17 cellular contexts compared by ENCODE assay signal in genomic region chr5:177590406-177590805, GRCh38. TPM values are rescaled to one million over a fixed set of nuclear protein-coding genes. Genes with fewer than 3 reads are reported as not detected.
DNase-seq lines count a peak whose midpoint lies in the region; TF ChIP-seq lines count a peak whose summit lies in the region.
"Had no signal": no experiment of that assay in that cellular context is flagged by ENCODE, and none has a peak within 500 bp of the region (broad histone marks: within the 10 kb centered on the region; RNA-seq: fewer than 3 reads in every experiment).

No MANE protein-coding gene starts in this region.

- DNase-seq in activated naive CD4-positive, alpha-beta T cell treated with anti-CD3 and anti-CD28 coated beads for 36 hours = no peak
- DNase-seq in type B pancreatic cell (ENCODE audit: extremely low spot score, unreplicated experiment) (no peak), H7 (no peak), osteocyte (ENCODE audit: extremely low spot score, unreplicated experiment) (no peak), NOMO-1 (lab: John Stamatoyannopoulos, UW; ENCODE audit: unreplicated experiment in 2 of 2) (no peak)
- DNase-seq: BE2C; Caco-2; CD4-positive, alpha-beta memory T cell; DMS153; DND-41; GOT3; HCEC 1CT had no signal

- no peak overlapping the region for H3K4me3 Mint-ChIP-seq in activated naive CD4-positive, alpha-beta T cell treated with anti-CD3 and anti-CD28 coated beads, Interleukin-2, amount 50 U/mL, for 24 hours
- H3K4me3 Mint-ChIP-seq in activated naive CD4-positive, alpha-beta T cell treated with anti-CD3 and anti-CD28 coated beads for 36 hours = no peak overlapping the region
- H3K4me3 Mint-ChIP-seq in IgD-negative memory B cell (peak overlapping the region in 1 of 4 donors; percentile 10), nephron (peak overlapping the region in 2 of 3 experiments; percentile 39 to 60), type B pancreatic cell (no peak overlapping the region), osteocyte (ENCODE audit: unreplicated experiment) (no peak overlapping the region)

- H3K36me3 ChIP-seq in H7 (replicated peaks; ENCODE audit: control insufficient read depth, insufficient read depth, low read length) = peaks cover 21% of the 10 kb centered on the region

- intact Hi-C loops in activated naive CD4-positive, alpha-beta T cell treated with anti-CD3 and anti-CD28 coated beads for 36 hours (cut with micrococcal nuclease) = loop anchor here (10.0 kb wide), 2 partner anchors 564 to 1034 kb away; partner anchors contain the start of genes CLK4 and NHP2

- peaks cover 25% of the 10 kb centered on the region for H3K4me1 Mint-ChIP-seq in activated naive CD4-positive, alpha-beta T cell treated with anti-CD3 and anti-CD28 coated beads, Interleukin-2, amount 50 U/mL, for 24 hours
- peaks cover 32% of the 10 kb centered on the region for H3K4me1 Mint-ChIP-seq in activated naive CD4-positive, alpha-beta T cell treated with anti-CD3 and anti-CD28 coated beads for 36 hours (ENCODE audit: low read depth)
- H3K4me1 Mint-ChIP-seq in IgD-negative memory B cell = peaks cover 14 to 19% (median 15%) of the 10 kb centered on the region in 3 donors
- H3K4me1 Mint-ChIP-seq in nephron = peaks cover 24% of the 10 kb centered on the region
- H3K4me1 Mint-ChIP-seq in type B pancreatic cell (ENCODE audit: unreplicated experiment) = no peaks in the 10 kb centered on the region
- H3K4me1 Mint-ChIP-seq in osteocyte (ENCODE audit: unreplicated experiment) = peaks cover 17% of the 10 kb centered on the region

- no peak overlapping the region for H3K4me3 ChIP-seq in H7 (ENCODE audit: insufficient read depth, low read depth, low read length)
- H3K4me3 ChIP-seq: BLaER1 treated with 17β-estradiol and CSF1 and Interleukin-3, amounts not matched to agents 10 nM and 100 nM had no signal

- CTCF ChIA-PET in activated naive CD4-positive, alpha-beta T cell treated with anti-CD3 and anti-CD28 coated beads for 36 hours (lab: Charles Lee) = no interaction called here

- TF ChIP-seq CTCF in nephron (IDR thresholded peaks at IDR 0.05; ENCODE audit: unreplicated experiment in 3 of 3) (no peak), type B pancreatic cell (conservative IDR thresholded peaks at IDR 0.05) (no peak), osteocyte (IDR thresholded peaks at IDR 0.05) (no peak)

- peaks cover 8% of the 10 kb centered on the region for H3K36me3 Mint-ChIP-seq in activated naive CD4-positive, alpha-beta T cell treated with anti-CD3 and anti-CD28 coated beads, Interleukin-2, amount 50 U/mL, for 24 hours
- peaks cover 19% of the 10 kb centered on the region for H3K36me3 Mint-ChIP-seq in activated naive CD4-positive, alpha-beta T cell treated with anti-CD3 and anti-CD28 coated beads for 36 hours (ENCODE audit: low read depth)
- H3K36me3 Mint-ChIP-seq in IgD-negative memory B cell (peaks cover 1% of the 10 kb centered on the region), nephron (ENCODE audit: low read depth) (peaks cover 23% of the 10 kb centered on the region), type B pancreatic cell (peaks cover 7% of the 10 kb centered on the region), osteocyte (ENCODE audit: unreplicated experiment) (peaks cover 15% of the 10 kb centered on the region)

- H3K27ac Mint-ChIP-seq in activated naive CD4-positive, alpha-beta T cell treated with anti-CD3 and anti-CD28 coated beads, Interleukin-2, amount 50 U/mL, for 24 hours = peak overlapping the region; percentile 12
- no peak overlapping the region for H3K27ac Mint-ChIP-seq in activated naive CD4-positive, alpha-beta T cell treated with anti-CD3 and anti-CD28 coated beads for 36 hours
- H3K27ac Mint-ChIP-seq in IgD-negative memory B cell = peak overlapping the region in 2 of 3 donors; percentile 63 to 69
- H3K27ac Mint-ChIP-seq in nephron = no peak overlapping the region
- H3K27ac Mint-ChIP-seq in type B pancreatic cell = peak overlapping the region; percentile 32
- H3K27ac Mint-ChIP-seq in osteocyte (ENCODE audit: unreplicated experiment) = no peak overlapping the region
- H3K27ac Mint-ChIP-seq: CD4-positive, alpha-beta memory T cell had no signal

- H3K9me3 Mint-ChIP-seq in activated naive CD4-positive, alpha-beta T cell treated with anti-CD3 and anti-CD28 coated beads, Interleukin-2, amount 50 U/mL, for 24 hours = no peaks in the 10 kb centered on the region
- no peaks in the 10 kb centered on the region for H3K9me3 Mint-ChIP-seq in activated naive CD4-positive, alpha-beta T cell treated with anti-CD3 and anti-CD28 coated beads for 36 hours
- H3K9me3 Mint-ChIP-seq in IgD-negative memory B cell (no peaks in the 10 kb centered on the region), nephron (no peaks in the 10 kb centered on the region), type B pancreatic cell (no peaks in the 10 kb centered on the region), osteocyte (ENCODE audit: unreplicated experiment) (no peaks in the 10 kb centered on the region)
- H3K9me3 Mint-ChIP-seq: CD14-positive monocyte had no signal

- peaks cover 3% of the 10 kb centered on the region for H3K27me3 Mint-ChIP-seq in activated naive CD4-positive, alpha-beta T cell treated with anti-CD3 and anti-CD28 coated beads, Interleukin-2, amount 50 U/mL, for 24 hours
- peaks cover 9% of the 10 kb centered on the region for H3K27me3 Mint-ChIP-seq in activated naive CD4-positive, alpha-beta T cell treated with anti-CD3 and anti-CD28 coated beads for 36 hours (ENCODE audit: low read depth)
- H3K27me3 Mint-ChIP-seq in IgD-negative memory B cell (peaks cover 2% of the 10 kb centered on the region), nephron (ENCODE audit: low read depth) (peaks cover 47% of the 10 kb centered on the region), type B pancreatic cell (peaks cover 43% of the 10 kb centered on the region), osteocyte (ENCODE audit: unreplicated experiment) (peaks cover 43% of the 10 kb centered on the region)

- peaks cover under 1% of the 10 kb centered on the region; the same call in 1 of the 2 replicates for H3K27me3 ChIP-seq in H7 (ENCODE audit: control insufficient read depth, insufficient read depth, low read length)
- H3K27me3 ChIP-seq: BLaER1 treated with 17β-estradiol and CSF1 and Interleukin-3, amounts not matched to agents 10 nM and 100 nM had no signal

RNA-seq across cellular contexts. Expression of gene TMED9, which starts 1.6 kb away (rescaled TPM):
- 100 to 1,000 TPM; 110 TPM for total RNA-seq in activated naive CD4-positive, alpha-beta T cell treated with anti-CD3 and anti-CD28 coated beads for 36 hours
- polyA plus RNA-seq in IgD-negative memory B cell = 96.6 TPM
- total RNA-seq in type B pancreatic cell (ENCODE audit: low replicate concordance) (161 and 225 TPM in 2 replicates), osteocyte (216 and 248 TPM in 2 replicates)
- total RNA-seq in H7 (2014; rRNA removed; shearing (Covaris generic)) = 52.3 and 59.4 TPM in 2 replicates

RNA-seq across cellular contexts. Expression of gene B4GALT7, which starts 9.5 kb away (rescaled TPM):
- total RNA-seq in activated naive CD4-positive, alpha-beta T cell treated with anti-CD3 and anti-CD28 coated beads for 36 hours = 10 to 100 TPM in 1 of 2 experiments, 1 to 10 TPM in 1; 9.9 to 13.6 TPM
- polyA plus RNA-seq in IgD-negative memory B cell = 26.4 TPM
- 30.9 and 31.0 TPM in 2 replicates for total RNA-seq in type B pancreatic cell (ENCODE audit: low replicate concordance)
- 29.7 and 37.3 TPM in 2 replicates for total RNA-seq in H7 (2014; rRNA removed; shearing (Covaris generic))
- 34.9 and 36.0 TPM in 2 replicates for total RNA-seq in osteocyte

RNA-seq across cellular contexts. Expression of gene FAM193B, which starts 36.0 kb away (rescaled TPM):
- 10 to 100 TPM; 87.4 to 87.8 TPM for total RNA-seq in activated naive CD4-positive, alpha-beta T cell treated with anti-CD3 and anti-CD28 coated beads for 36 hours
- polyA plus RNA-seq in IgD-negative memory B cell = 4.5 TPM
- 83.1 and 103 TPM in 2 replicates for total RNA-seq in type B pancreatic cell (ENCODE audit: low replicate concordance)
- 70.2 and 80.0 TPM in 2 replicates for total RNA-seq in H7 (2014; rRNA removed; shearing (Covaris generic))
- 82.0 and 97.2 TPM in 2 replicates for total RNA-seq in osteocyte

Comparison
In these comparisons a context has a peak if more than half of its experiments do, and no peak if none do; other contexts are left out.
1. H3K27ac Mint-ChIP-seq: peak in activated naive CD4-positive, alpha-beta T cell treated with anti-CD3 and anti-CD28 coated beads, Interleukin-2, amount 50 U/mL, for 24 hours (single experiment), IgD-negative memory B cell (2 of 3) and type B pancreatic cell (single experiment); none in activated naive CD4-positive, alpha-beta T cell treated with anti-CD3 and anti-CD28 coated beads for 36 hours (single experiment), nephron (0 of 3) and osteocyte (single experiment).
2. H3K4me3 Mint-ChIP-seq: peak in nephron (2 of 3); none in activated naive CD4-positive, alpha-beta T cell treated with anti-CD3 and anti-CD28 coated beads, Interleukin-2, amount 50 U/mL, for 24 hours (single experiment), activated naive CD4-positive, alpha-beta T cell treated with anti-CD3 and anti-CD28 coated beads for 36 hours (single experiment), type B pancreatic cell (single experiment) and osteocyte (single experiment).